ENCODE assay signal across 8 cellular contexts in genomic region chr11:65500262-65501004, GRCh38. TPM values are rescaled to one million over a fixed set of nuclear protein-coding genes. Genes with fewer than 3 reads are reported as not detected.
A peak's percentile ranks its signal among the peaks of the same experiment; 100 is the strongest.
DNase-seq lines count a peak whose midpoint lies in the region; ATAC-seq, FAIRE-seq and TF ChIP-seq lines count a peak whose summit lies in the region.

No MANE protein-coding gene starts in this region.

- TF ChIP-seq CTCF in dorsolateral prefrontal cortex (IDR thresholded peaks at IDR 0.05 in 54 of 56, conservative IDR thresholded peaks at IDR 0.05 in 2 of 56; ENCODE audit: low read depth in 1 of 56, partially characterized antibody in 56 of 56) (no peak), mucosa of descending colon (IDR thresholded peaks at IDR 0.05) (no peak)

- ATAC-seq in mucosa of descending colon = no peak

- H3K36me3 ChIP-seq in mucosa of descending colon (ENCODE audit: low read depth) = no peaks in the 10 kb centered on the region

- H3K4me1 ChIP-seq in mucosa of descending colon (ENCODE audit: low read depth) = peaks cover 13% of the 10 kb centered on the region

- H3K27ac ChIP-seq in dorsolateral prefrontal cortex = peak overlapping the region; percentile 98 to 100 (median 100)

- H3K9me3 ChIP-seq in mucosa of descending colon = no peaks in the 10 kb centered on the region

- H3K4me3 ChIP-seq in dorsolateral prefrontal cortex = peak overlapping the region; percentile 68 to 100 (median 92)
- H3K4me3 ChIP-seq in mucosa of descending colon = peak overlapping the region; percentile 76

- intact Hi-C loops in dorsolateral prefrontal cortex (cut with DNase I) (no loop called here), mucosa of descending colon (cut with DNase I, micrococcal nuclease) (loop anchor here (5.0 kb wide), 2 partner anchors 73 to 78 kb away; partner anchors contain the start of gene NEAT1 (in 1 of the 2))

- peak; percentile 67 for DNase-seq in stimulated activated CD4-positive, alpha-beta T cell treated with anti-CD3 and anti-CD28 coated beads, Interleukin-15, amount 100 ng/mL, for 24 hours
- no peak for DNase-seq in stimulated activated CD4-positive, alpha-beta T cell treated with anti-CD3 and anti-CD28 coated beads, Interleukin-2, amount 100 ng/mL, for 48 hours
- DNase-seq in RCC 7860 (ENCODE audit: low spot score) = peak; percentile 44
- DNase-seq in dorsolateral prefrontal cortex = peak in 4 of 10 donors; percentile 35 to 48 (median 40)
- DNase-seq in mucosa of descending colon = peak; percentile 51 to 62 (median 57)
- no peak for DNase-seq in NCI-H1048 (lab: John Stamatoyannopoulos, UW)
- DNase-seq in NCI-H510A (lab: John Stamatoyannopoulos, UW) = no peak
- no peak for DNase-seq in middle frontal gyrus (ENCODE audit: extremely low spot score, low spot score)

- no peaks in the 10 kb centered on the region for H3K27me3 ChIP-seq in dorsolateral prefrontal cortex

- no peak for FAIRE-seq in RCC 7860 (lab: Jason Lieb, UNC)

RNA-seq across cellular contexts. Expression of gene MALAT1, which starts 1.6 kb away (rescaled TPM):
- over 10,000 TPM in 119 of 120 experiments, 1,000 to 10,000 TPM in 1; 7,808 to 28,438 (median 16,246) TPM for total RNA-seq in dorsolateral prefrontal cortex
- over 10,000 TPM; 10,779 to 14,350 (median 11,224) TPM for total RNA-seq in mucosa of descending colon

RNA-seq across cellular contexts. Expression of gene SCYL1, which starts 24.4 kb away (rescaled TPM):
- total RNA-seq in dorsolateral prefrontal cortex (100 to 1,000 TPM in 34 of 120 experiments, 10 to 100 TPM in 86; 71.5 to 120 (median 93.9) TPM), mucosa of descending colon (10 to 100 TPM; 60.1 to 77.4 (median 60.3) TPM)

RNA-seq across cellular contexts. Expression of gene LTBP3, which starts 57.7 kb away (rescaled TPM):
- 100 to 1,000 TPM in 117 of 120 experiments, 10 to 100 TPM in 3; 97.2 to 228 (median 145) TPM for total RNA-seq in dorsolateral prefrontal cortex
- total RNA-seq in mucosa of descending colon = 100 to 1,000 TPM in 1 of 3 donors, 10 to 100 TPM in 2; 22.6 to 133 (median 36.7) TPM

Comparison
In these comparisons a context has a peak if more than half of its experiments do, and no peak if none do; other contexts are left out.
1. DNase-seq: peak in stimulated activated CD4-positive, alpha-beta T cell treated with anti-CD3 and anti-CD28 coated beads, Interleukin-15, amount 100 ng/mL, for 24 hours (single experiment), RCC 7860 (single experiment) and mucosa of descending colon (3 of 3); none in stimulated activated CD4-positive, alpha-beta T cell treated with anti-CD3 and anti-CD28 coated beads, Interleukin-2, amount 100 ng/mL, for 48 hours (0 of 2), NCI-H1048 (single experiment), NCI-H510A (single experiment) and middle frontal gyrus (single experiment).
2. intact Hi-C loops: an anchor here in mucosa of descending colon (5.0 kb wide); none called in dorsolateral prefrontal cortex.